In the genomic region with DNA sequence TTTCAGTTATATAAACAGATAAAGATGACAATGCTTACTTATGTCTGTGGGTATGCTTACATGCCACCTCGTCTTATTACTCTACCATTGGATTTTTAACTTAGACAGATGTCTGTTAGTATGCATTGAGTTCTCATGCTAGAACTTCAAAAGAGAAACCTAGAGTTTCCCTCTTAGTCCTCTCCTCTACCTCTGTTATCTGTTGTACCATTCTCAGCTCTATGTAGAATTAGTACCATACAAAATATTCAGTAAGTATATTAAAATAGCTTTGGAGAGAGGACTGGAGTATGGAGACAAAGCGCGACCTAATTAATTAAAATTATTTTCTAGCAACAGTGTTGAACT, we compare ENCODE assay signal across 12 cellular contexts.
DNase-seq lines count a peak whose midpoint lies in the region; ATAC-seq and TF ChIP-seq lines count a peak whose summit lies in the region.
"Had no signal": no experiment of that assay in that cellular context is flagged by ENCODE, and none has a peak within 500 bp of the region (broad histone marks: within the 10 kb centered on the region; RNA-seq: fewer than 3 reads in every experiment).

No MANE protein-coding gene starts in this region.

- H2AFZ ChIP-seq in mesenchymal stem cell (ENCODE audit: low read depth, low read length), result no peak overlapping the region

- ATAC-seq in GM18517 (IDR thresholded peaks at IDR 0.05; ENCODE audit: unreplicated experiment), result peak; percentile 26
- ATAC-seq in GM21423 (IDR thresholded peaks at IDR 0.05; ENCODE audit: unreplicated experiment), result peak; percentile 36
- ATAC-seq in HG02973 (IDR thresholded peaks at IDR 0.05; ENCODE audit: unreplicated experiment), result peak; percentile 36
- peak; percentile 24 for ATAC-seq in HG03571 (IDR thresholded peaks at IDR 0.05; ENCODE audit: unreplicated experiment)
- ATAC-seq in heart right ventricle, result no peak
- ATAC-seq in HG03469 (IDR thresholded peaks at IDR 0.05; ENCODE audit: unreplicated experiment), result no peak

- no peaks in the 10 kb centered on the region for H3K9me3 ChIP-seq in mesenchymal stem cell (ENCODE audit: control insufficient read depth, low read length)
- H3K9me3 ChIP-seq in heart right ventricle, result no peaks in the 10 kb centered on the region

- no peak overlapping the region for H4K91ac ChIP-seq in mesenchymal stem cell (ENCODE audit: low read length)

- no peak overlapping the region for H3K9ac ChIP-seq in mesenchymal stem cell (ENCODE audit: low read length)

- no CpG with 5 or more reads among the region's 3 CpGs for WGBS in mesenchymal stem cell
- 88 to 93% methylated on average over 3 of the region's 3 CpGs for WGBS in heart right ventricle, 2 donors

- H3K79me1 ChIP-seq in mesenchymal stem cell (replicated peaks; ENCODE audit: low read length, poor library complexity, severe bottlenecking), result peaks cover 21% of the 10 kb centered on the region

- no peak overlapping the region for H2BK15ac ChIP-seq in mesenchymal stem cell (ENCODE audit: low read depth, poor library complexity, severe bottlenecking)

- H3K27ac ChIP-seq in mesenchymal stem cell (ENCODE audit: low read length, poor library complexity, severe bottlenecking) (no peak overlapping the region), heart right ventricle (no peak overlapping the region)

- no peak overlapping the region for H2BK12ac ChIP-seq in mesenchymal stem cell (ENCODE audit: low read length in 2 of 2)

- H3K27me3 ChIP-seq in mesenchymal stem cell (ENCODE audit: control insufficient read depth in 1 of 2, insufficient read depth in 1 of 2, low read length in 2 of 2), result no peaks in the 10 kb centered on the region
- no peaks in the 10 kb centered on the region for H3K27me3 ChIP-seq in heart right ventricle

- H2BK5ac ChIP-seq in mesenchymal stem cell (ENCODE audit: low read depth, low read length, poor library complexity, severe bottlenecking), result no peak overlapping the region

- H3K14ac ChIP-seq in mesenchymal stem cell (ENCODE audit: low read length in 2 of 2), result no peak overlapping the region

- H2BK120ac ChIP-seq in mesenchymal stem cell (ENCODE audit: low read depth, low read length), result no peak overlapping the region

- H3K4me1 ChIP-seq in mesenchymal stem cell (ENCODE audit: control insufficient read depth, insufficient read depth, low read depth, low read length) (peaks cover 2% of the 10 kb centered on the region), heart right ventricle (peaks cover 0 to 42% (median 11%) of the 10 kb centered on the region in 9 donors)

- TF ChIP-seq CTCF in heart right ventricle (IDR thresholded peaks at IDR 0.05), result no peak

- DNase-seq in mesenchymal stem cell (no peak), heart right ventricle (no peak)
- DNase-seq in stimulated activated CD4-positive, alpha-beta T cell treated with anti-CD3 and anti-CD28 coated beads, Interleukin-4, amount 100 ng/mL, for 24 hours, result no peak
- DNase-seq: activated CD4-positive, alpha-beta T cell treated with anti-CD3 and anti-CD28 coated beads for 48 hours; endodermal cell; head of caudate nucleus; NCI-H1417 treated with DMSO at 0.1 percent for 48 hours had no signal

- no peaks in the 10 kb centered on the region for H3K36me3 ChIP-seq in mesenchymal stem cell (ENCODE audit: control insufficient read depth in 1 of 2, insufficient read depth in 2 of 2, low read depth in 1 of 2, low read length in 2 of 2)
- H3K36me3 ChIP-seq in heart right ventricle, result no peaks in the 10 kb centered on the region

- no peak overlapping the region for H3K4me3 ChIP-seq in mesenchymal stem cell (ENCODE audit: insufficient read depth in 1 of 2, low read depth in 1 of 2, low read length in 2 of 2)
- no peak overlapping the region for H3K4me3 ChIP-seq in heart right ventricle

- intact Hi-C loops in heart right ventricle (cut with DNase I), result no loop called here

- H3K23ac ChIP-seq in mesenchymal stem cell (ENCODE audit: low read length in 2 of 2), result no peak overlapping the region

- H3K4ac ChIP-seq in mesenchymal stem cell (ENCODE audit: low read depth in 1 of 2, low read length in 2 of 2), result no peak overlapping the region

- no peak overlapping the region for H3K4me2 ChIP-seq in mesenchymal stem cell (ENCODE audit: low read length, poor library complexity, severe bottlenecking)

- no peak overlapping the region for H2AK5ac ChIP-seq in mesenchymal stem cell (ENCODE audit: low read length, severe bottlenecking)

- no peak overlapping the region for H3K18ac ChIP-seq in mesenchymal stem cell (ENCODE audit: low read depth in 1 of 2, low read length in 2 of 2)

- H4K8ac ChIP-seq in mesenchymal stem cell (ENCODE audit: low read length), result no peak overlapping the region

Comparison
In these comparisons a context has a peak if more than half of its experiments do, and no peak if none do; other contexts are left out.
1. ATAC-seq: peak in GM18517 (single experiment), GM21423 (single experiment), HG02973 (single experiment) and HG03571 (single experiment); none in heart right ventricle (0 of 8) and HG03469 (single experiment).